ENCODE assay signal across 1 cellular context in the genomic region with DNA sequence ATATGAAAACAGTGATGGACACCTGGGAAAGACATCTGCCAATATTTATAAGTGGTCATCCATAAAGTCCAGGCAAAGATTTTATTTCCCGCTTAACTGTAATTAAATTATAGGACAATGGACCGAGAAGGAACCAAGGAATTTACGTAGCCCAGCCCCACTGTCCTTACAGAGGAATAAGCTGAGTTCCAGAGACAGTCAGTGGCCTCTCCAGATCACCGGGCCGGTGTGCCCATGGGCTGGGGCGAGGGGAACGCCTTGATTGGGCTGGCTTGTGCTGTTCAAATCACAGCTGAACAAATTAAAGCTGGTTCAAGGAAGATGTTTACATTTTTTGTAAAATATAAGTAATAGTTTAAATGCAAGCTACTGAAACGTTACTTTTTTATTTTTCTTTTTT.
TF ChIP-seq lines count a peak whose summit lies in the region.

No MANE protein-coding gene starts in this region.

TF ChIP-seq in HepG2, 621 proteins besides CTCF, POLR2A, EP300 and RAD21:
- TF ChIP-seq, protein P1, sequence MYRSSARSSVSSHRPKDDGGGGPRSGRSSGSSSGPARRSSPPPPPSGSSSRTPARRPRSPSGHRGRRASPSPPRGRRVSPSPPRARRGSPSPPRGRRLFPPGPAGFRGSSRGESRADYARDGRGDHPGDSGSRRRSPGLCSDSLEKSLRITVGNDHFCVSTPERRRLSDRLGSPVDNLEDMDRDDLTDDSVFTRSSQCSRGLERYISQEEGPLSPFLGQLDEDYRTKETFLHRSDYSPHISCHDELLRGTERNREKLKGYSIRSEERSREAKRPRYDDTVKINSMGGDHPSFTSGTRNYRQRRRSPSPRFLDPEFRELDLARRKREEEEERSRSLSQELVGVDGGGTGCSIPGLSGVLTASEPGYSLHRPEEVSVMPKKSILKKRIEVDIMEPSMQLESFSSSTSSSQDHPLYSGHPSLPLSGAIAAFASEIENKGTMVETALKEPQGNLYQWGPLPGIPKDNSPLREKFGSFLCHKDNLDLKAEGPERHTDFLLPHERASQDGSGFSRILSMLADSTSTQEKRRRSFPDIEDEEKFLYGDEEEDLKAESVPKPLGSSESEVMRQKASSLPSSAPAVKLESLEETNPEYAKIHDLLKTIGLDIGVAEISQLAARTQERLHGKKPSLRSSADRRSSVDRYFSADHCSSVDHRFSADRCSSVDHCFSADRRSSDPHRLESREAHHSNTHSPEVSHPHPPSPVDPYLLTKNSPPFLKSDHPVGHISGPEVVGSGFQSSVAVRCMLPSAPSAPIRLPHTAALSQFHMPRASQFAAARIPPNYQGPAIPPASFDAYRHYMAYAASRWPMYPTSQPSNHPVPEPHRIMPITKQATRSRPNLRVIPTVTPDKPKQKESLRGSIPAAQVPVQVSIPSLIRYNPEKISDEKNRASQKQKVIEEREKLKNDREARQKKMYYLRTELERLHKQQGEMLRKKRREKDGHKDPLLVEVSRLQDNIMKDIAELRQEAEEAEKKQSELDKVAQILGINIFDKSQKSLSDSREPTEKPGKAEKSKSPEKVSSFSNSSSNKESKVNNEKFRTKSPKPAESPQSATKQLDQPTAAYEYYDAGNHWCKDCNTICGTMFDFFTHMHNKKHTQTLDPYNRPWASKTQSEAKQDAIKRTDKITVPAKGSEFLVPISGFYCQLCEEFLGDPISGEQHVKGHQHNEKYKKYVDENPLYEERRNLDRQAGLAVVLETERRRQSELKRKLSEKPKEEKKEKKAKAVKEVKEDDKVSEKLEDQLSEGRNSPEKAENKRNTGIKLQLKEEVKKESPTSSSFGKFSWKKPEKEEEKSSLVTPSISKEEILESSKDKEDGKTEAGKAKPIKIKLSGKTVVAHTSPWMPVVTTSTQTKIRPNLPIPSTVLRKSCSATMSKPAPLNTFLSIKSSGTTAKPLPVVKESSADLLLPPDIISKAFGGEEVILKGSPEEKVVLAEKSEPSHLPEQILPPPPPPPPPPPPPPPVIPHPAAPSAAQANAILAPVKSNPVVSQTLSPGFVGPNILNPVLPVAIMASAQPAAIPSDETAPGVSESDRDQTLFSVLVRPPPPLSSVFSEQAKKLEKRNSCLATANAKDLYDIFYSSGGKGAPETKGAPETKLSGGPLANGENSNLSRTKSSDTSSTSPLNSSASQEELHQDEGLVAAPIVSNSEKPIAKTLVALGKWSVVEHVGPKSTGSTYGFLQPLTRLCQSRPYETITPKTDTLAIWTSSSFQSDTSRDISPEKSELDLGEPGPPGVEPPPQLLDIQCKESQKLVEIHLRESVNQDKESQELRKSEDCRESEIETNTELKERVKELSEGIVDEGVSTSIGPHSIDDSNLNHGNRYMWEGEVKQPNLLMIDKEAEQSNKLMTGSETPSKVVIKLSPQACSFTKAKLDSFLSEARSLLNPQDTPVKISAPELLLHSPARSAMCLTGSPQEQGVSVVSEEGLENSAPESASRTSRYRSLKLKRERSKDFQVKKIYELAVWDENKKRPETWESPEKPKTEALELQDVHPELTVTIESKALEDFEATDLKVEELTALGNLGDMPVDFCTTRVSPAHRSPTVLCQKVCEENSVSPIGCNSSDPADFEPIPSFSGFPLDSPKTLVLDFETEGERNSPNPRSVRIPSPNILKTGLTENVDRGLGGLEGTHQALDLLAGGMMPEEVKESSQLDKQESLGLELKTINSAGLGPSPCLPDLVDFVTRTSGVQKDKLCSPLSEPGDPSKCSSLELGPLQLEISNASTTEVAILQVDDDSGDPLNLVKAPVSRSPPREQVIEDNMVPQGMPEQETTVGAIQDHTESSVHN (CRISPR knock-in tag; IDR thresholded peaks at IDR 0.05): no peak
- TF ChIP-seq ZNF891 (CRISPR knock-in tag; IDR thresholded peaks at IDR 0.05) (no peak), SRSF4 (IDR thresholded peaks at IDR 0.05; ENCODE audit: low read depth, low read length, poor library complexity, severe bottlenecking) (no peak), ZNF460 (CRISPR knock-in tag; IDR thresholded peaks at IDR 0.05; ENCODE audit: borderline replicate concordance) (no peak), SNAI1 (CRISPR knock-in tag; IDR thresholded peaks at IDR 0.05; ENCODE audit: borderline replicate concordance) (no peak), ZNF362 (CRISPR knock-in tag; IDR thresholded peaks at IDR 0.05; ENCODE audit: borderline replicate concordance) (no peak), FOSL2 (CRISPR knock-in tag; IDR thresholded peaks at IDR 0.05) (no peak), PRDM4 (CRISPR knock-in tag; IDR thresholded peaks at IDR 0.05; ENCODE audit: borderline replicate concordance) (no peak), SRY (CRISPR knock-in tag; IDR thresholded peaks at IDR 0.05) (no peak)
- TF ChIP-seq, protein P2, sequence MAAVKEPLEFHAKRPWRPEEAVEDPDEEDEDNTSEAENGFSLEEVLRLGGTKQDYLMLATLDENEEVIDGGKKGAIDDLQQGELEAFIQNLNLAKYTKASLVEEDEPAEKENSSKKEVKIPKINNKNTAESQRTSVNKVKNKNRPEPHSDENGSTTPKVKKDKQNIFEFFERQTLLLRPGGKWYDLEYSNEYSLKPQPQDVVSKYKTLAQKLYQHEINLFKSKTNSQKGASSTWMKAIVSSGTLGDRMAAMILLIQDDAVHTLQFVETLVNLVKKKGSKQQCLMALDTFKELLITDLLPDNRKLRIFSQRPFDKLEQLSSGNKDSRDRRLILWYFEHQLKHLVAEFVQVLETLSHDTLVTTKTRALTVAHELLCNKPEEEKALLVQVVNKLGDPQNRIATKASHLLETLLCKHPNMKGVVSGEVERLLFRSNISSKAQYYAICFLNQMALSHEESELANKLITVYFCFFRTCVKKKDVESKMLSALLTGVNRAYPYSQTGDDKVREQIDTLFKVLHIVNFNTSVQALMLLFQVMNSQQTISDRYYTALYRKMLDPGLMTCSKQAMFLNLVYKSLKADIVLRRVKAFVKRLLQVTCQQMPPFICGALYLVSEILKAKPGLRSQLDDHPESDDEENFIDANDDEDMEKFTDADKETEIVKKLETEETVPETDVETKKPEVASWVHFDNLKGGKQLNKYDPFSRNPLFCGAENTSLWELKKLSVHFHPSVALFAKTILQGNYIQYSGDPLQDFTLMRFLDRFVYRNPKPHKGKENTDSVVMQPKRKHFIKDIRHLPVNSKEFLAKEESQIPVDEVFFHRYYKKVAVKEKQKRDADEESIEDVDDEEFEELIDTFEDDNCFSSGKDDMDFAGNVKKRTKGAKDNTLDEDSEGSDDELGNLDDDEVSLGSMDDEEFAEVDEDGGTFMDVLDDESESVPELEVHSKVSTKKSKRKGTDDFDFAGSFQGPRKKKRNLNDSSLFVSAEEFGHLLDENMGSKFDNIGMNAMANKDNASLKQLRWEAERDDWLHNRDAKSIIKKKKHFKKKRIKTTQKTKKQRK (IDR thresholded peaks at IDR 0.05; ENCODE audit: low read length): no peak
- TF ChIP-seq, protein P3, sequence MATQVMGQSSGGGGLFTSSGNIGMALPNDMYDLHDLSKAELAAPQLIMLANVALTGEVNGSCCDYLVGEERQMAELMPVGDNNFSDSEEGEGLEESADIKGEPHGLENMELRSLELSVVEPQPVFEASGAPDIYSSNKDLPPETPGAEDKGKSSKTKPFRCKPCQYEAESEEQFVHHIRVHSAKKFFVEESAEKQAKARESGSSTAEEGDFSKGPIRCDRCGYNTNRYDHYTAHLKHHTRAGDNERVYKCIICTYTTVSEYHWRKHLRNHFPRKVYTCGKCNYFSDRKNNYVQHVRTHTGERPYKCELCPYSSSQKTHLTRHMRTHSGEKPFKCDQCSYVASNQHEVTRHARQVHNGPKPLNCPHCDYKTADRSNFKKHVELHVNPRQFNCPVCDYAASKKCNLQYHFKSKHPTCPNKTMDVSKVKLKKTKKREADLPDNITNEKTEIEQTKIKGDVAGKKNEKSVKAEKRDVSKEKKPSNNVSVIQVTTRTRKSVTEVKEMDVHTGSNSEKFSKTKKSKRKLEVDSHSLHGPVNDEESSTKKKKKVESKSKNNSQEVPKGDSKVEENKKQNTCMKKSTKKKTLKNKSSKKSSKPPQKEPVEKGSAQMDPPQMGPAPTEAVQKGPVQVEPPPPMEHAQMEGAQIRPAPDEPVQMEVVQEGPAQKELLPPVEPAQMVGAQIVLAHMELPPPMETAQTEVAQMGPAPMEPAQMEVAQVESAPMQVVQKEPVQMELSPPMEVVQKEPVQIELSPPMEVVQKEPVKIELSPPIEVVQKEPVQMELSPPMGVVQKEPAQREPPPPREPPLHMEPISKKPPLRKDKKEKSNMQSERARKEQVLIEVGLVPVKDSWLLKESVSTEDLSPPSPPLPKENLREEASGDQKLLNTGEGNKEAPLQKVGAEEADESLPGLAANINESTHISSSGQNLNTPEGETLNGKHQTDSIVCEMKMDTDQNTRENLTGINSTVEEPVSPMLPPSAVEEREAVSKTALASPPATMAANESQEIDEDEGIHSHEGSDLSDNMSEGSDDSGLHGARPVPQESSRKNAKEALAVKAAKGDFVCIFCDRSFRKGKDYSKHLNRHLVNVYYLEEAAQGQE (IDR thresholded peaks at IDR 0.05; ENCODE audit: borderline replicate concordance in 1 of 2, low read depth in 1 of 2, low read length in 2 of 2): no peak
- TF ChIP-seq, protein P4, sequence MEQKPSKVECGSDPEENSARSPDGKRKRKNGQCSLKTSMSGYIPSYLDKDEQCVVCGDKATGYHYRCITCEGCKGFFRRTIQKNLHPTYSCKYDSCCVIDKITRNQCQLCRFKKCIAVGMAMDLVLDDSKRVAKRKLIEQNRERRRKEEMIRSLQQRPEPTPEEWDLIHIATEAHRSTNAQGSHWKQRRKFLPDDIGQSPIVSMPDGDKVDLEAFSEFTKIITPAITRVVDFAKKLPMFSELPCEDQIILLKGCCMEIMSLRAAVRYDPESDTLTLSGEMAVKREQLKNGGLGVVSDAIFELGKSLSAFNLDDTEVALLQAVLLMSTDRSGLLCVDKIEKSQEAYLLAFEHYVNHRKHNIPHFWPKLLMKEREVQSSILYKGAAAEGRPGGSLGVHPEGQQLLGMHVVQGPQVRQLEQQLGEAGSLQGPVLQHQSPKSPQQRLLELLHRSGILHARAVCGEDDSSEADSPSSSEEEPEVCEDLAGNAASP (CRISPR knock-in tag; IDR thresholded peaks at IDR 0.05; ENCODE audit: borderline replicate concordance): no peak
- TF ChIP-seq, protein P5, sequence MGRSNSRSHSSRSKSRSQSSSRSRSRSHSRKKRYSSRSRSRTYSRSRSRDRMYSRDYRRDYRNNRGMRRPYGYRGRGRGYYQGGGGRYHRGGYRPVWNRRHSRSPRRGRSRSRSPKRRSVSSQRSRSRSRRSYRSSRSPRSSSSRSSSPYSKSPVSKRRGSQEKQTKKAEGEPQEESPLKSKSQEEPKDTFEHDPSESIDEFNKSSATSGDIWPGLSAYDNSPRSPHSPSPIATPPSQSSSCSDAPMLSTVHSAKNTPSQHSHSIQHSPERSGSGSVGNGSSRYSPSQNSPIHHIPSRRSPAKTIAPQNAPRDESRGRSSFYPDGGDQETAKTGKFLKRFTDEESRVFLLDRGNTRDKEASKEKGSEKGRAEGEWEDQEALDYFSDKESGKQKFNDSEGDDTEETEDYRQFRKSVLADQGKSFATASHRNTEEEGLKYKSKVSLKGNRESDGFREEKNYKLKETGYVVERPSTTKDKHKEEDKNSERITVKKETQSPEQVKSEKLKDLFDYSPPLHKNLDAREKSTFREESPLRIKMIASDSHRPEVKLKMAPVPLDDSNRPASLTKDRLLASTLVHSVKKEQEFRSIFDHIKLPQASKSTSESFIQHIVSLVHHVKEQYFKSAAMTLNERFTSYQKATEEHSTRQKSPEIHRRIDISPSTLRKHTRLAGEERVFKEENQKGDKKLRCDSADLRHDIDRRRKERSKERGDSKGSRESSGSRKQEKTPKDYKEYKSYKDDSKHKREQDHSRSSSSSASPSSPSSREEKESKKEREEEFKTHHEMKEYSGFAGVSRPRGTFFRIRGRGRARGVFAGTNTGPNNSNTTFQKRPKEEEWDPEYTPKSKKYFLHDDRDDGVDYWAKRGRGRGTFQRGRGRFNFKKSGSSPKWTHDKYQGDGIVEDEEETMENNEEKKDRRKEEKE (IDR thresholded peaks at IDR 0.05): no peak
